In genomic region chr16:59030923-59031485, GRCh38 we compare ENCODE assay signal across 8 cellular contexts.
"Had no signal": no experiment of that assay in that cellular context is flagged by ENCODE, and none has a peak within 500 bp of the region (broad histone marks: within the 10 kb centered on the region; RNA-seq: fewer than 3 reads in every experiment).

No MANE protein-coding gene starts in this region.

- DNase-seq: GM23248, GOT3, H7, HFFc6, IMR-90 had no signal

- FAIRE-seq: HTR-8/SVneo, K562 had no signal

- ATAC-seq: HCT116, K562 had no signal
